In the genomic region with DNA sequence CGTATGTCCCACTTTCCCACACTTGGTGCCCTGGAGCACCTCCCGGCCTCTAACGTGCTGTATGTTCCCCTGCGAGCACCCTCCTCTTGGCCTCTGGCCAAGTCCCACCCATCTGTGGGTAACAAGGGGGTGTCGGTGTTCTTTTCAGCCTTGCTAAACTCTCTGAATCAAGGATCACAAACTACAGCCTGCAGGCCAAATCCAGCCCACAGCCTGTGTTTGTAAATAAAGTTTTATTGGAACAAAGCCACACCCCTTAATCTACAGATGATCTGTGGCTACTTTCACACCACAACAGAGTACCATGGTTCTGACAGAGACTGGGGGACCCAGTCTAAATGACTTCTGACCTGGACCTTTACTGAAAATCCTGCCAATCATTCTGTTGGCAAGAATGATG, we compare ENCODE assay signal across 11 cellular contexts. TPM values are rescaled to one million over a fixed set of nuclear protein-coding genes. Genes with fewer than 3 reads are reported as not detected.
"Had no signal": no experiment of that assay in that cellular context is flagged by ENCODE, and none has a peak within 500 bp of the region (broad histone marks: within the 10 kb centered on the region; RNA-seq: fewer than 3 reads in every experiment).

No MANE protein-coding gene starts in this region.

RNA-seq across cellular contexts. Expression of gene ROPN1B, which starts 39.2 kb away (rescaled TPM):
- total RNA-seq: naive thymus-derived CD4-positive, alpha-beta T cell; natural killer cell; osteocyte; posterior vena cava; pulmonary artery endothelial cell; smooth muscle cell; spleen; stomach; subcutaneous adipose tissue; transverse colon; upper lobe of right lung had no signal
- polyA plus RNA-seq: smooth muscle cell, spleen had no signal
